Comparison of ENCODE assay signal across 8 cellular contexts in genomic region chr1:36400825-36401601, GRCh38. TPM values are rescaled to one million over a fixed set of nuclear protein-coding genes. Genes with fewer than 3 reads are reported as not detected.
DNase-seq lines count a peak whose midpoint lies in the region; ATAC-seq and TF ChIP-seq lines count a peak whose summit lies in the region.

No MANE protein-coding gene starts in this region.

- CTCF ChIA-PET in WTC11 (lab: Charles Lee): interaction anchor here (0.6 to 5.5 kb wide), 14 partner anchors 11 to 880 kb away, joined by 3 to 37 read pairs (median 4); partner anchors contain the start of genes SH3D21 and TRAPPC3

- H3K27me3 ChIP-seq in endodermal cell (ENCODE audit: control insufficient read depth, insufficient read depth, low read length, poor library complexity, severe bottlenecking) (no peaks in the 10 kb centered on the region), suprapubic skin (no peaks in the 10 kb centered on the region)

- POLR2A ChIA-PET in WTC11 (lab: Charles Lee): interaction anchor here (0.5 to 6.5 kb wide), 14 partner anchors 11 to 253 kb away, joined by 3 to 172 read pairs (median 6); partner anchors contain the start of genes EVA1B, MRPS15, SH3D21 and STK40

- H3K9me3 Mint-ChIP-seq in WTC11: no peaks in the 10 kb centered on the region
- H3K9me3 Mint-ChIP-seq in endodermal cell: no peaks in the 10 kb centered on the region

- H3K27ac ChIP-seq in endodermal cell (ENCODE audit: low read depth, low read length) (no peak overlapping the region), suprapubic skin (peak overlapping the region; percentile 68)

- H3K27me3 Mint-ChIP-seq in WTC11 (ENCODE audit: low read depth) (no peaks in the 10 kb centered on the region; the same call in 1 of the 2 replicates), endodermal cell (ENCODE audit: insufficient read depth) (no peaks in the 10 kb centered on the region)

- ATAC-seq in HG03066 (IDR thresholded peaks at IDR 0.05; ENCODE audit: low read depth, unreplicated experiment) (peak; percentile 76), WTC11 (peak; percentile 87), GM21367 (IDR thresholded peaks at IDR 0.05; ENCODE audit: unreplicated experiment) (no peak)

- no peaks in the 10 kb centered on the region for H3K36me3 ChIP-seq in endodermal cell (ENCODE audit: control insufficient read depth, insufficient read depth, low read length)
- no peaks in the 10 kb centered on the region for H3K36me3 ChIP-seq in suprapubic skin

- 73 to 77% methylated on average over 18 to 22 of the region's 22 CpGs for WGBS in endodermal cell (ENCODE audit: insufficient coverage in 1 of 2, insufficient read length in 1 of 2), 2 experiments
- WGBS in suprapubic skin: 52% methylated on average over 5 of the region's 22 CpGs

- peak overlapping the region; percentile 91 for H3K4me3 Mint-ChIP-seq in WTC11
- H3K4me3 Mint-ChIP-seq in endodermal cell: peak overlapping the region; percentile 79

- peak in 1 of 2 donors; percentile 57 for TF ChIP-seq POLR2A in suprapubic skin (IDR thresholded peaks at IDR 0.05)

- H3K4me1 Mint-ChIP-seq in WTC11 (peaks cover 24% of the 10 kb centered on the region), endodermal cell (peaks cover 12% of the 10 kb centered on the region)

- no peak for TF ChIP-seq EP300 in suprapubic skin (IDR thresholded peaks at IDR 0.05)

- H3K4me1 ChIP-seq in endodermal cell (ENCODE audit: control insufficient read depth, insufficient read depth, low read length) (no peaks in the 10 kb centered on the region), suprapubic skin (peaks cover 27% of the 10 kb centered on the region)

- peak overlapping the region; percentile 98 for H3K27ac Mint-ChIP-seq in WTC11
- H3K27ac Mint-ChIP-seq in endodermal cell: peak overlapping the region; percentile 97

- no peaks in the 10 kb centered on the region for H3K36me3 Mint-ChIP-seq in WTC11
- H3K36me3 Mint-ChIP-seq in endodermal cell (ENCODE audit: low read depth): peaks cover 3% of the 10 kb centered on the region

- H3K4me3 ChIP-seq in endodermal cell (ENCODE audit: low read length) (peak overlapping the region; percentile 70), suprapubic skin (peak overlapping the region; percentile 35)

- DNase-seq in GF-D8 (lab: John Stamatoyannopoulos, UW): peak; percentile 69
- DNase-seq in WTC11 (ENCODE audit: low spot score): peak; percentile 94
- peak; percentile 98 for DNase-seq in endodermal cell
- peak; percentile 67 for DNase-seq in mucosa of gallbladder (ENCODE audit: low spot score)
- peak; percentile 89 to 93 for DNase-seq in suprapubic skin (ENCODE audit: low spot score in 2 of 2)
- DNase-seq in NCI-H1436 (lab: John Stamatoyannopoulos, UW): no peak

- no peak overlapping the region for H3K9ac ChIP-seq in endodermal cell (ENCODE audit: extremely low read depth, low read length, poor library complexity, severe bottlenecking)

- H3K9me3 ChIP-seq in endodermal cell (ENCODE audit: control insufficient read depth, low read length) (no peaks in the 10 kb centered on the region), suprapubic skin (no peaks in the 10 kb centered on the region)

- TF ChIP-seq CTCF in WTC11 (IDR thresholded peaks at IDR 0.05) (no peak), endodermal cell (conservative IDR thresholded peaks at IDR 0.05) (no peak), suprapubic skin (IDR thresholded peaks at IDR 0.05) (no peak)

TF ChIP-seq in WTC11, 78 proteins besides CTCF, POLR2A, EP300 and RAD21 (continues in another document):
- TF ChIP-seq TEAD1 (CRISPR knock-in tag; IDR thresholded peaks at IDR 0.05) (0 out of 2 replicates have a peak, but pooled peaks have one; percentile 17), ZNF121 (CRISPR knock-in tag; IDR thresholded peaks at IDR 0.05) (0 out of 2 replicates have a peak, but pooled peaks have one; percentile 54), HMGXB4 (CRISPR knock-in tag; IDR thresholded peaks at IDR 0.05) (0 out of 2 replicates have a peak, but pooled peaks have one; percentile 49), CREB1 (CRISPR knock-in tag; IDR thresholded peaks at IDR 0.05) (0 out of 2 replicates have a peak, but pooled peaks have one; percentile 64), ATF6 (CRISPR knock-in tag; IDR thresholded peaks at IDR 0.05) (no peak), NR1H2 (CRISPR knock-in tag; IDR thresholded peaks at IDR 0.05) (no peak), HMGA2 (CRISPR knock-in tag; IDR thresholded peaks at IDR 0.05) (no peak), MLX (CRISPR knock-in tag; IDR thresholded peaks at IDR 0.05) (no peak), ARID4B (CRISPR knock-in tag; IDR thresholded peaks at IDR 0.05; ENCODE audit: borderline replicate concordance) (0 out of 2 replicates have a peak, but pooled peaks have one; percentile 35)

RNA-seq across cellular contexts. Expression of gene LSM10, which starts 3.3 kb away (rescaled TPM):
- 49.1 to 56.3 TPM (median 49.3 TPM) in 3 replicates for total RNA-seq in WTC11 (2021)
- total RNA-seq in endodermal cell: 10 to 100 TPM; 37.5 to 45.6 TPM
- 31.2 TPM for polyA plus RNA-seq in endodermal cell (2013, experiment 1 of 2)
- 32.0 TPM for polyA plus RNA-seq in endodermal cell (2013, experiment 2 of 2)
- total RNA-seq in mucosa of gallbladder: 41.3 TPM
- total RNA-seq in suprapubic skin: 10 to 100 TPM; 19.2 to 22.6 (median 21.4) TPM

RNA-seq across cellular contexts. Expression of gene STK40, which starts 15.3 kb away (rescaled TPM):
- total RNA-seq in WTC11 (2021) (17.8 to 24.7 TPM (median 20.4 TPM) in 3 replicates), endodermal cell (10 to 100 TPM; 19.4 to 32.4 TPM), mucosa of gallbladder (61.2 TPM), suprapubic skin (10 to 100 TPM; 29.0 to 69.5 (median 51.8) TPM)
- 39.4 TPM for polyA plus RNA-seq in endodermal cell (2013, experiment 1 of 2)
- polyA plus RNA-seq in endodermal cell (2013, experiment 2 of 2): 38.5 TPM

RNA-seq across cellular contexts. Expression of gene OSCP1, which starts 49.2 kb away (rescaled TPM):
- total RNA-seq in WTC11 (2021) (1.7 to 2.3 TPM (median 2.0 TPM) in 3 replicates), endodermal cell (10 to 100 TPM in 1 of 2 donors, 1 to 10 TPM in 1; 9.6 to 10.5 TPM), mucosa of gallbladder (17.1 TPM), suprapubic skin (10 to 100 TPM in 2 of 4 donors, 1 to 10 TPM in 2; 3.8 to 15.4 (median 7.9) TPM)
- 11.8 TPM for polyA plus RNA-seq in endodermal cell (2013, experiment 1 of 2)
- polyA plus RNA-seq in endodermal cell (2013, experiment 2 of 2): 11.6 TPM
